18 cellular contexts compared by ENCODE assay signal in genomic region chrX:148281920-148282319, GRCh38.
A peak's percentile ranks its signal among the peaks of the same experiment; 100 is the strongest.
DNase-seq lines count a peak whose midpoint lies in the region; ATAC-seq and TF ChIP-seq lines count a peak whose summit lies in the region.
"Had no signal": no experiment of that assay in that cellular context is flagged by ENCODE, and none has a peak within 500 bp of the region (broad histone marks: within the 10 kb centered on the region; RNA-seq: fewer than 3 reads in every experiment).

No MANE protein-coding gene starts in this region.

- H3K36me3 Mint-ChIP-seq in T-helper 2 cell treated with Interferon-gamma antibody and Interleukin-4, amounts not matched to agents 5 μg/mL and 100 μg/mL, for 36 hours (ENCODE audit: low read depth), result peaks cover 6% of the 10 kb centered on the region
- peaks cover 4% of the 10 kb centered on the region for H3K36me3 Mint-ChIP-seq in activated naive CD4-positive, alpha-beta T cell treated with anti-CD3 and anti-CD28 coated beads, Interleukin-2, amount 50 U/mL, for 24 hours
- H3K36me3 Mint-ChIP-seq in activated naive CD8-positive, alpha-beta T cell treated with anti-CD3 and anti-CD28 coated beads, Interleukin-2, amount 10 ng/mL, durations not matched to agents 7 days and 5 days, result peaks cover 13% of the 10 kb centered on the region

- peaks cover 5% of the 10 kb centered on the region for H3K9me3 Mint-ChIP-seq in T-helper 2 cell treated with Interferon-gamma antibody and Interleukin-4, amounts not matched to agents 5 μg/mL and 100 μg/mL, for 36 hours
- H3K9me3 Mint-ChIP-seq in activated naive CD4-positive, alpha-beta T cell treated with anti-CD3 and anti-CD28 coated beads, Interleukin-2, amount 50 U/mL, for 24 hours, result no peaks in the 10 kb centered on the region
- peaks cover 5% of the 10 kb centered on the region for H3K9me3 Mint-ChIP-seq in activated naive CD8-positive, alpha-beta T cell treated with anti-CD3 and anti-CD28 coated beads, Interleukin-2, amount 10 ng/mL, durations not matched to agents 7 days and 5 days
- peaks cover 4 to 9% of the 10 kb centered on the region in 2 donors for H3K9me3 Mint-ChIP-seq in stimulated activated naive CD8-positive, alpha-beta T cell treated with anti-CD3 and anti-CD28 coated beads, Interleukin-15, amount 100 ng/mL, for 72 hours

- no peak for ATAC-seq in activated naive CD8-positive, alpha-beta T cell treated with anti-CD3 and anti-CD28 coated beads, Interleukin-2, amount 10 ng/mL, durations not matched to agents 7 days and 5 days (ENCODE audit: low read depth)
- ATAC-seq in stimulated activated naive CD8-positive, alpha-beta T cell treated with anti-CD3 and anti-CD28 coated beads, Interleukin-15, amount 100 ng/mL, for 72 hours, result peak; percentile 82
- ATAC-seq: GM12878, HCT116 had no signal

- H3K4me3 ChIP-seq in coronary artery, result no peak overlapping the region
- H3K4me3 ChIP-seq: GM12878, Peyer's patch had no signal

- no peak for TF ChIP-seq CTCF in coronary artery (IDR thresholded peaks at IDR 0.05)

- POLR2A ChIA-PET in activated naive CD8-positive, alpha-beta T cell treated with anti-CD3 and anti-CD28 coated beads, Interleukin-2, amount 10 ng/mL, durations not matched to agents 7 days and 5 days (lab: Charles Lee), result no interaction called here

- H3K27ac Mint-ChIP-seq in T-helper 2 cell treated with Interferon-gamma antibody and Interleukin-4, amounts not matched to agents 5 μg/mL and 100 μg/mL, for 36 hours, result no peak overlapping the region
- H3K27ac Mint-ChIP-seq in activated naive CD4-positive, alpha-beta T cell treated with anti-CD3 and anti-CD28 coated beads, Interleukin-2, amount 50 U/mL, for 24 hours, result peak overlapping the region; percentile 99
- H3K27ac Mint-ChIP-seq in activated naive CD8-positive, alpha-beta T cell treated with anti-CD3 and anti-CD28 coated beads, Interleukin-2, amount 10 ng/mL, durations not matched to agents 7 days and 5 days, result peak overlapping the region; percentile 31
- H3K27ac Mint-ChIP-seq in stimulated activated naive CD8-positive, alpha-beta T cell treated with anti-CD3 and anti-CD28 coated beads, Interleukin-15, amount 100 ng/mL, for 72 hours, result peak overlapping the region; percentile 65 to 93

- H3K4me3 Mint-ChIP-seq in T-helper 2 cell treated with Interferon-gamma antibody and Interleukin-4, amounts not matched to agents 5 μg/mL and 100 μg/mL, for 36 hours, result peak overlapping the region; percentile 17
- H3K4me3 Mint-ChIP-seq in activated naive CD4-positive, alpha-beta T cell treated with anti-CD3 and anti-CD28 coated beads, Interleukin-2, amount 50 U/mL, for 24 hours, result peak overlapping the region; percentile 71
- peak overlapping the region; percentile 42 for H3K4me3 Mint-ChIP-seq in activated naive CD8-positive, alpha-beta T cell treated with anti-CD3 and anti-CD28 coated beads, Interleukin-2, amount 10 ng/mL, durations not matched to agents 7 days and 5 days
- H3K4me3 Mint-ChIP-seq in stimulated activated naive CD8-positive, alpha-beta T cell treated with anti-CD3 and anti-CD28 coated beads, Interleukin-15, amount 100 ng/mL, for 72 hours, result peak overlapping the region; percentile 45 to 62

- H3K27me3 Mint-ChIP-seq in T-helper 2 cell treated with Interferon-gamma antibody and Interleukin-4, amounts not matched to agents 5 μg/mL and 100 μg/mL, for 36 hours (ENCODE audit: low read depth), result no peaks in the 10 kb centered on the region
- no peaks in the 10 kb centered on the region for H3K27me3 Mint-ChIP-seq in activated naive CD4-positive, alpha-beta T cell treated with anti-CD3 and anti-CD28 coated beads, Interleukin-2, amount 50 U/mL, for 24 hours
- no peaks in the 10 kb centered on the region for H3K27me3 Mint-ChIP-seq in activated naive CD8-positive, alpha-beta T cell treated with anti-CD3 and anti-CD28 coated beads, Interleukin-2, amount 10 ng/mL, durations not matched to agents 7 days and 5 days
- no peaks in the 10 kb centered on the region for H3K27me3 Mint-ChIP-seq in stimulated activated naive CD8-positive, alpha-beta T cell treated with anti-CD3 and anti-CD28 coated beads, Interleukin-15, amount 100 ng/mL, for 72 hours

- no peak overlapping the region for H3K27ac ChIP-seq in coronary artery
- H3K27ac ChIP-seq: 22Rv1, Peyer's patch had no signal

- H3K4me1 Mint-ChIP-seq in T-helper 2 cell treated with Interferon-gamma antibody and Interleukin-4, amounts not matched to agents 5 μg/mL and 100 μg/mL, for 36 hours (ENCODE audit: low read depth), result peaks cover 27% of the 10 kb centered on the region
- peaks cover 60% of the 10 kb centered on the region for H3K4me1 Mint-ChIP-seq in activated naive CD4-positive, alpha-beta T cell treated with anti-CD3 and anti-CD28 coated beads, Interleukin-2, amount 50 U/mL, for 24 hours
- H3K4me1 Mint-ChIP-seq in activated naive CD8-positive, alpha-beta T cell treated with anti-CD3 and anti-CD28 coated beads, Interleukin-2, amount 10 ng/mL, durations not matched to agents 7 days and 5 days, result peaks cover 22% of the 10 kb centered on the region
- peaks cover 38% of the 10 kb centered on the region for H3K4me1 Mint-ChIP-seq in stimulated activated naive CD8-positive, alpha-beta T cell treated with anti-CD3 and anti-CD28 coated beads, Interleukin-15, amount 100 ng/mL, for 72 hours

- peak; percentile 4 for DNase-seq in T-helper 2 cell treated with Interferon-gamma antibody and Interleukin-4, amounts not matched to agents 5 μg/mL and 100 μg/mL, for 36 hours (ENCODE audit: low spot score)
- DNase-seq in T-helper 2 cell (no peak), coronary artery (ENCODE audit: low spot score) (no peak), SK-N-DZ (ENCODE audit: low spot score) (no peak)
- DNase-seq in activated naive CD4-positive, alpha-beta T cell treated with anti-CD3 and anti-CD28 coated beads, Interleukin-2, amount 50 U/mL, for 16 hours, result no peak
- DNase-seq in activated naive CD8-positive, alpha-beta T cell treated with anti-CD3 and anti-CD28 coated beads, Interleukin-2, amount 10 ng/mL, durations not matched to agents 7 days and 5 days, result no peak
- DNase-seq in stimulated activated naive CD8-positive, alpha-beta T cell treated with anti-CD3 and anti-CD28 coated beads, Interleukin-15, amount 100 ng/mL, for 72 hours, result no peak
- DNase-seq: Caco-2, IMR-90, NCI-H1417 treated with DMSO at 0.1 percent for 48 hours, NCI-H2029, NCI-H2171 treated with DMSO at 0.1 percent for 48 hours, NCI-H774, Peyer's patch had no signal

Comparison
In these comparisons a context has a peak if more than half of its experiments do, and no peak if none do; other contexts are left out.
1. H3K4me3 Mint-ChIP-seq: peak in every context shown above with its lines; median percentile 71 in activated naive CD4-positive, alpha-beta T cell treated with anti-CD3 and anti-CD28 coated beads, Interleukin-2, amount 50 U/mL, for 24 hours; 54 in stimulated activated naive CD8-positive, alpha-beta T cell treated with anti-CD3 and anti-CD28 coated beads, Interleukin-15, amount 100 ng/mL, for 72 hours; 42 in activated naive CD8-positive, alpha-beta T cell treated with anti-CD3 and anti-CD28 coated beads, Interleukin-2, amount 10 ng/mL, durations not matched to agents 7 days and 5 days; 17 in T-helper 2 cell treated with Interferon-gamma antibody and Interleukin-4, amounts not matched to agents 5 μg/mL and 100 μg/mL, for 36 hours.